Comparison of ENCODE assay signal across 12 cellular contexts in genomic region chr13:78875792-78876580, GRCh38.
DNase-seq lines count a peak whose midpoint lies in the region; ATAC-seq and TF ChIP-seq lines count a peak whose summit lies in the region.
"Had no signal": no experiment of that assay in that cellular context is flagged by ENCODE, and none has a peak within 500 bp of the region (broad histone marks: within the 10 kb centered on the region; RNA-seq: fewer than 3 reads in every experiment).

No MANE protein-coding gene starts in this region.

- H3K9me3 ChIP-seq in liver (ENCODE audit: control insufficient read depth in 4 of 4, low read length in 3 of 4) (no peaks in the 10 kb centered on the region), Peyer's patch (no peaks in the 10 kb centered on the region)
- no peaks in the 10 kb centered on the region for H3K9me3 ChIP-seq in naive thymus-derived CD4-positive, alpha-beta T cell (ENCODE audit: control insufficient read depth in 2 of 3, low read length in 3 of 3)
- H3K9me3 ChIP-seq: BLaER1 treated with 17β-estradiol and CSF1 and Interleukin-3, amounts not matched to agents 10 nM and 100 nM had no signal

- DNase-seq in activated CD4-positive, alpha-beta T cell treated with anti-CD3 and anti-CD28 coated beads for 48 hours, result peak; percentile 8
- no peak for DNase-seq in activated CD4-positive, alpha-beta T cell treated with anti-CD3 and anti-CD28 coated beads, Interleukin-2, amount 10 ng/mL, durations not matched to agents 24 days and 14 days
- peak; percentile 16 for DNase-seq in MV-4-11 (lab: John Stamatoyannopoulos, UW)
- no peak for DNase-seq in Peyer's patch
- DNase-seq in naive thymus-derived CD4-positive, alpha-beta T cell, result no peak
- DNase-seq in islet precursor cell, result no peak
- DNase-seq: activated gamma-delta T cell treated with Interleukin-2 at 50 U/mL for 16 hours, naive B cell had no signal

- H3K4me3 ChIP-seq in liver (ENCODE audit: low read depth in 1 of 3, low read length in 3 of 3), result no peak overlapping the region
- H3K4me3 ChIP-seq in Peyer's patch, result no peak overlapping the region
- H3K4me3 ChIP-seq in naive thymus-derived CD4-positive, alpha-beta T cell (ENCODE audit: low read length), result no peak overlapping the region
- H3K4me3 ChIP-seq: BLaER1 treated with 17β-estradiol and CSF1 and Interleukin-3, amounts not matched to agents 10 nM and 100 nM had no signal

- TF ChIP-seq RAD21 in liver (IDR thresholded peaks at IDR 0.05), result peak; percentile 80 to 90

- H3K27ac ChIP-seq in liver (ENCODE audit: low read depth in 1 of 2, low read length in 2 of 2) (no peak overlapping the region), Peyer's patch (no peak overlapping the region)
- no peak overlapping the region for H3K27ac ChIP-seq in naive thymus-derived CD4-positive, alpha-beta T cell (ENCODE audit: low read depth, low read length)
- H3K27ac ChIP-seq: BLaER1 treated with 17β-estradiol and CSF1 and Interleukin-3, amounts not matched to agents 10 nM and 100 nM had no signal

- TF ChIP-seq CTCF in liver (IDR thresholded peaks at IDR 0.05; ENCODE audit: low read depth, low read length, missing input control) (peak; percentile 55), Peyer's patch (IDR thresholded peaks at IDR 0.05) (no peak)

- H3K4me1 Mint-ChIP-seq in activated CD4-positive, alpha-beta T cell treated with anti-CD3 and anti-CD28 coated beads, Interleukin-2, amount 10 ng/mL, durations not matched to agents 24 days and 14 days, result no peaks in the 10 kb centered on the region
- no peaks in the 10 kb centered on the region for H3K4me1 Mint-ChIP-seq in naive thymus-derived CD4-positive, alpha-beta T cell
- H3K4me1 Mint-ChIP-seq: naive B cell had no signal

- WGBS in liver, result 86% methylated on average over 12 of the region's 12 CpGs

- no peaks in the 10 kb centered on the region for H3K36me3 ChIP-seq in liver (ENCODE audit: control insufficient read depth in 4 of 4, insufficient read depth in 3 of 4, low read depth in 1 of 4, low read length in 3 of 4)
- no peaks in the 10 kb centered on the region for H3K36me3 ChIP-seq in Peyer's patch
- H3K36me3 ChIP-seq in naive thymus-derived CD4-positive, alpha-beta T cell (ENCODE audit: control insufficient read depth in 2 of 3, insufficient read depth in 3 of 3, low read length in 3 of 3), result no peaks in the 10 kb centered on the region
- H3K36me3 ChIP-seq: BLaER1 treated with 17β-estradiol and CSF1 and Interleukin-3, amounts not matched to agents 10 nM and 100 nM had no signal

- ATAC-seq in GM21717 (IDR thresholded peaks at IDR 0.05; ENCODE audit: unreplicated experiment), result peak; percentile 76
- no peak for ATAC-seq in naive thymus-derived CD4-positive, alpha-beta T cell
- ATAC-seq: Panc1 had no signal

- POLR2A ChIA-PET in naive thymus-derived CD4-positive, alpha-beta T cell (lab: Charles Lee), result no interaction called here

- H3K9me3 Mint-ChIP-seq in activated CD4-positive, alpha-beta T cell treated with anti-CD3 and anti-CD28 coated beads, Interleukin-2, amount 10 ng/mL, durations not matched to agents 24 days and 14 days, result no peaks in the 10 kb centered on the region
- peaks cover 0 to 8% (median 0%) of the 10 kb centered on the region in 11 donors for H3K9me3 Mint-ChIP-seq in naive thymus-derived CD4-positive, alpha-beta T cell

- H3K27me3 ChIP-seq in liver (ENCODE audit: control insufficient read depth in 4 of 4, insufficient read depth in 4 of 4, low read length in 3 of 4) (no peaks in the 10 kb centered on the region), Peyer's patch (no peaks in the 10 kb centered on the region)
- H3K27me3 ChIP-seq in naive thymus-derived CD4-positive, alpha-beta T cell (ENCODE audit: control insufficient read depth in 2 of 2, insufficient read depth in 2 of 2, low read length in 2 of 2), result no peaks in the 10 kb centered on the region
- H3K27me3 ChIP-seq: BLaER1 treated with 17β-estradiol and CSF1 and Interleukin-3, amounts not matched to agents 10 nM and 100 nM had no signal

- CTCF ChIA-PET in naive thymus-derived CD4-positive, alpha-beta T cell (lab: Charles Lee), result no interaction called here

- no peak overlapping the region for H3K4me3 Mint-ChIP-seq in activated CD4-positive, alpha-beta T cell treated with anti-CD3 and anti-CD28 coated beads, Interleukin-2, amount 10 ng/mL, durations not matched to agents 24 days and 14 days
- H3K4me3 Mint-ChIP-seq in naive thymus-derived CD4-positive, alpha-beta T cell, result no peak overlapping the region
- H3K4me3 Mint-ChIP-seq: naive B cell had no signal

- H3K36me3 Mint-ChIP-seq in activated CD4-positive, alpha-beta T cell treated with anti-CD3 and anti-CD28 coated beads, Interleukin-2, amount 10 ng/mL, durations not matched to agents 24 days and 14 days (ENCODE audit: low read depth), result no peaks in the 10 kb centered on the region
- H3K36me3 Mint-ChIP-seq in naive thymus-derived CD4-positive, alpha-beta T cell, result no peaks in the 10 kb centered on the region

- intact Hi-C loops in activated CD4-positive, alpha-beta T cell treated with anti-CD3 and anti-CD28 coated beads, Interleukin-2, amount 10 ng/mL, durations not matched to agents 24 days and 14 days (cut with micrococcal nuclease), result no loop called here
- intact Hi-C loops in naive thymus-derived CD4-positive, alpha-beta T cell (cut with micrococcal nuclease), result no loop called here

- H3K4me1 ChIP-seq in liver (ENCODE audit: control insufficient read depth in 4 of 4, insufficient read depth in 4 of 4, low read length in 3 of 4) (no peaks in the 10 kb centered on the region), Peyer's patch (no peaks in the 10 kb centered on the region)
- H3K4me1 ChIP-seq in naive thymus-derived CD4-positive, alpha-beta T cell (ENCODE audit: control insufficient read depth in 2 of 2, insufficient read depth in 2 of 2, low read length in 2 of 2), result no peaks in the 10 kb centered on the region
- H3K4me1 ChIP-seq: BLaER1 treated with 17β-estradiol and CSF1 and Interleukin-3, amounts not matched to agents 10 nM and 100 nM had no signal

- no peaks in the 10 kb centered on the region for H3K27me3 Mint-ChIP-seq in activated CD4-positive, alpha-beta T cell treated with anti-CD3 and anti-CD28 coated beads, Interleukin-2, amount 10 ng/mL, durations not matched to agents 24 days and 14 days
- H3K27me3 Mint-ChIP-seq in naive thymus-derived CD4-positive, alpha-beta T cell, result peaks cover 0 to 9% (median under 1%) of the 10 kb centered on the region in 5 donors

- H3K27ac Mint-ChIP-seq in activated CD4-positive, alpha-beta T cell treated with anti-CD3 and anti-CD28 coated beads, Interleukin-2, amount 10 ng/mL, durations not matched to agents 24 days and 14 days, result no peak overlapping the region
- H3K27ac Mint-ChIP-seq in naive thymus-derived CD4-positive, alpha-beta T cell, result no peak overlapping the region
- H3K27ac Mint-ChIP-seq: naive B cell had no signal

- H3K9ac ChIP-seq in liver (ENCODE audit: low read depth in 1 of 2, low read length in 2 of 2), result no peak overlapping the region
- H3K9ac ChIP-seq: BLaER1 treated with 17β-estradiol and CSF1 and Interleukin-3, amounts not matched to agents 10 nM and 100 nM had no signal

- TF ChIP-seq POLR2A in Peyer's patch (IDR thresholded peaks at IDR 0.05), result no peak

TF ChIP-seq in liver, 16 proteins besides CTCF, POLR2A, EP300 and RAD21:
- no peak for TF ChIP-seq GABPA (IDR thresholded peaks at IDR 0.05 in 1 of 2, conservative IDR thresholded peaks at IDR 0.05 in 1 of 2)
- TF ChIP-seq NR2F2 (IDR thresholded peaks at IDR 0.05), result no peak

Comparison
In these comparisons a context has a peak if more than half of its experiments do, and no peak if none do; other contexts are left out.
1. DNase-seq: peak in activated CD4-positive, alpha-beta T cell treated with anti-CD3 and anti-CD28 coated beads for 48 hours (single experiment) and MV-4-11 (single experiment); none in activated CD4-positive, alpha-beta T cell treated with anti-CD3 and anti-CD28 coated beads, Interleukin-2, amount 10 ng/mL, durations not matched to agents 24 days and 14 days (single experiment), Peyer's patch (0 of 3), naive thymus-derived CD4-positive, alpha-beta T cell (0 of 9) and islet precursor cell (single experiment).